Comparison of ENCODE assay signal across 12 cellular contexts in genomic region chr19:14112809-14113385, GRCh38. TPM values are rescaled to one million over a fixed set of nuclear protein-coding genes. Genes with fewer than 3 reads are reported as not detected.
DNase-seq lines count a peak whose midpoint lies in the region; ATAC-seq and TF ChIP-seq lines count a peak whose summit lies in the region.
"Had no signal": no experiment of that assay in that cellular context is flagged by ENCODE, and none has a peak within 500 bp of the region (broad histone marks: within the 10 kb centered on the region; RNA-seq: fewer than 3 reads in every experiment).

No MANE protein-coding gene starts in this region.

- ATAC-seq in Right ventricle myocardium superior (ENCODE audit: poor library complexity) (peak; percentile 38), GM21360 (IDR thresholded peaks at IDR 0.05; ENCODE audit: unreplicated experiment) (no peak)

- no peaks in the 10 kb centered on the region for H3K9me3 ChIP-seq in OCI-LY3 (ENCODE audit: insufficient read depth, low read length)
- no peaks in the 10 kb centered on the region for H3K9me3 ChIP-seq in ovary

- DNase-seq in Right ventricle myocardium superior (peak; percentile 71), ovary (peak; percentile 86 to 90 (median 87)), putamen (ENCODE audit: low spot score) (no peak), SW 1271 (lab: John Stamatoyannopoulos, UW) (no peak), HCEC 1CT (no peak)
- DNase-seq: Kasumi-1 had no signal

- intact Hi-C loops in Right ventricle myocardium superior (cut with DNase I): no loop called here
- intact Hi-C loops in ovary (cut with DNase I): no loop called here

- TF ChIP-seq CTCF in OCI-LY3 (IDR thresholded peaks at IDR 0.05; ENCODE audit: low read depth, low read length) (no peak), ovary (IDR thresholded peaks at IDR 0.05) (no peak)

- no peak for TF ChIP-seq POLR2A in ovary (IDR thresholded peaks at IDR 0.05)

- H3K27me3 ChIP-seq in ACC112 (ENCODE audit: insufficient read depth, low read length) (no peaks in the 10 kb centered on the region), OCI-LY3 (ENCODE audit: low read depth, low read length) (no peaks in the 10 kb centered on the region), ovary (no peaks in the 10 kb centered on the region)

- peaks cover 26% of the 10 kb centered on the region for H3K4me1 ChIP-seq in ACC112 (ENCODE audit: control insufficient read depth, insufficient read depth, low read length, unreplicated experiment)
- H3K4me1 ChIP-seq in OCI-LY3 (ENCODE audit: low read length): peaks cover 27% of the 10 kb centered on the region
- peaks cover 31% of the 10 kb centered on the region for H3K4me1 ChIP-seq in ovary (ENCODE audit: insufficient read depth)

- H3K4me3 ChIP-seq in ACC112 (ENCODE audit: low read depth, low read length): peak overlapping the region; percentile 69
- H3K4me3 ChIP-seq in OCI-LY3 (ENCODE audit: low read length): peak overlapping the region; percentile 88
- H3K4me3 ChIP-seq in ovary: peak overlapping the region; percentile 15
- H3K4me3 ChIP-seq: SK-N-MC had no signal

- H3K79me2 ChIP-seq in ACC112 (ENCODE audit: control insufficient read depth, insufficient read depth, low read length, unreplicated experiment) (peaks cover 63% of the 10 kb centered on the region), OCI-LY3 (ENCODE audit: low read length) (peaks cover 10% of the 10 kb centered on the region)

- H2AFZ ChIP-seq in ACC112 (ENCODE audit: low read length, unreplicated experiment): peak overlapping the region; percentile 32
- H2AFZ ChIP-seq in OCI-LY3 (ENCODE audit: low read depth, low read length): no peak overlapping the region

- H3K36me3 ChIP-seq in ACC112 (ENCODE audit: insufficient read depth, low read length): no peaks in the 10 kb centered on the region
- H3K36me3 ChIP-seq in OCI-LY3 (replicated peaks; ENCODE audit: low read depth, low read length): no peaks in the 10 kb centered on the region
- H3K36me3 ChIP-seq in ovary: no peaks in the 10 kb centered on the region

- WGBS in ovary, 3 donors: 4 to 8% (median 5%) methylated on average over 12 of the region's 12 CpGs

- peak overlapping the region; percentile 65 for H3K27ac ChIP-seq in ACC112 (ENCODE audit: low read depth, low read length)
- H3K27ac ChIP-seq in OCI-LY3 (ENCODE audit: low read length): no peak overlapping the region
- peak overlapping the region; percentile 85 to 96 for H3K27ac ChIP-seq in ovary
- H3K27ac ChIP-seq: SK-N-MC had no signal

- no peak for TF ChIP-seq EP300 in ovary (IDR thresholded peaks at IDR 0.05)

- peak overlapping the region; percentile 78 for H3K9ac ChIP-seq in OCI-LY3 (ENCODE audit: low read length)

- no peaks in the 10 kb centered on the region for H4K20me1 ChIP-seq in OCI-LY3 (ENCODE audit: insufficient read depth, low read length)

- peak overlapping the region; percentile 87 for H3K4me2 ChIP-seq in OCI-LY3 (ENCODE audit: low read length)

RNA-seq across cellular contexts. Expression of gene PRKACA, which starts 4.7 kb away (rescaled TPM):
- 460 TPM for total RNA-seq in Right ventricle myocardium superior
- total RNA-seq in ovary: 100 to 1,000 TPM in 5 of 7 donors, 10 to 100 TPM in 2; 33.3 to 280 (median 201) TPM
- 100 to 1,000 TPM; 104 to 207 TPM for polyA plus RNA-seq in ovary

RNA-seq across cellular contexts. Expression of gene SAMD1, which starts 22.3 kb away (rescaled TPM):
- total RNA-seq in Right ventricle myocardium superior: 51.1 TPM
- total RNA-seq in ovary: 10 to 100 TPM; 13.6 to 68.3 (median 41.0) TPM
- polyA plus RNA-seq in ovary: 10 to 100 TPM; 10.5 to 23.6 TPM

RNA-seq across cellular contexts. Expression of gene ASF1B, which starts 23.5 kb away (rescaled TPM):
- total RNA-seq in Right ventricle myocardium superior: 1.00 TPM
- 1 to 10 TPM in 4 of 7 donors, under 1 TPM in 3; 0.12 to 4.9 (median 1.0) TPM for total RNA-seq in ovary
- 1 to 10 TPM in 1 of 2 donors, under 1 TPM in 1; 0.99 to 1.6 TPM for polyA plus RNA-seq in ovary

RNA-seq across cellular contexts. Expression of gene C19orf67, which starts 27.3 kb away (rescaled TPM):
- total RNA-seq in Right ventricle myocardium superior (not detected), ovary (not detected)
- polyA plus RNA-seq in ovary: under 1 TPM in 1 of 2 donors, not detected in 1; 0.08 TPM
- total RNA-seq: mucosa of gallbladder had no signal
- polyA plus RNA-seq: BJ had no signal

RNA-seq across cellular contexts. Expression of gene MISP3, which starts 40.3 kb away (rescaled TPM):
- total RNA-seq in Right ventricle myocardium superior (7.9 TPM), ovary (10 to 100 TPM in 1 of 7 donors, 1 to 10 TPM in 1, under 1 TPM in 5; 0.28 to 13.9 (median 0.53) TPM)
- polyA plus RNA-seq in ovary: 1 to 10 TPM in 1 of 2 donors, under 1 TPM in 1; 0.80 to 1.3 TPM

Comparison
In these comparisons a context has a peak if more than half of its experiments do, and no peak if none do; other contexts are left out.
1. H3K4me3 ChIP-seq: peak in every context shown above with its lines; median percentile 88 in OCI-LY3; 69 in ACC112; 15 in ovary.
2. DNase-seq: peak in Right ventricle myocardium superior (single experiment) and ovary (5 of 5); none in putamen (single experiment), SW 1271 (0 of 2) and HCEC 1CT (single experiment).